In genomic region chr12:11725616-11726015, GRCh38 we compare ENCODE assay signal across 15 cellular contexts.
DNase-seq lines count a peak whose midpoint lies in the region; ATAC-seq and TF ChIP-seq lines count a peak whose summit lies in the region.
"Had no signal": no experiment of that assay in that cellular context is flagged by ENCODE, and none has a peak within 500 bp of the region (broad histone marks: within the 10 kb centered on the region; RNA-seq: fewer than 3 reads in every experiment).

No MANE protein-coding gene starts in this region.

- no peak overlapping the region for H3K4me3 ChIP-seq in BLaER1 treated with 17β-estradiol and CSF1 and Interleukin-3, amounts not matched to agents 10 nM and 100 nM
- H3K4me3 ChIP-seq in body of pancreas, result no peak overlapping the region
- H3K4me3 ChIP-seq: dorsolateral prefrontal cortex had no signal

- no peaks in the 10 kb centered on the region for H3K27me3 Mint-ChIP-seq in nephron (ENCODE audit: low read depth)
- H3K27me3 Mint-ChIP-seq: activated CD4-positive, alpha-beta T cell treated with anti-CD3 and anti-CD28 coated beads, Interleukin-2, amount 10 ng/mL, durations not matched to agents 7 days and 5 days had no signal

- H3K36me3 ChIP-seq in BLaER1 treated with 17β-estradiol and CSF1 and Interleukin-3, amounts not matched to agents 10 nM and 100 nM, result peaks cover 12 to 81% (median 50%) of the 10 kb centered on the region in 11 experiments; a peak in 19 of 22 replicates
- H3K36me3 ChIP-seq in body of pancreas (replicated peaks in 1 of 2; ENCODE audit: insufficient read depth in 1 of 2, low read depth in 2 of 2), result no peaks in the 10 kb centered on the region

- H3K27ac ChIP-seq in BLaER1 treated with 17β-estradiol and CSF1 and Interleukin-3, amounts not matched to agents 10 nM and 100 nM, result peak overlapping the region in 9 of 11 experiments; percentile 6 to 51 (median 36); a peak in 10 of 22 replicates
- peak overlapping the region in 3 of 4 donors; percentile 67 to 71 (median 70) for H3K27ac ChIP-seq in body of pancreas

- H3K4me3 Mint-ChIP-seq in nephron, result no peak overlapping the region
- H3K4me3 Mint-ChIP-seq: activated CD4-positive, alpha-beta T cell treated with anti-CD3 and anti-CD28 coated beads, Interleukin-2, amount 10 ng/mL, durations not matched to agents 7 days and 5 days; activated T-cell treated with anti-CD3 and anti-CD28 coated beads, Interleukin-2, amount 50 U/mL, for 4 hours had no signal

- peaks cover 12 to 91% (median 47%) of the 10 kb centered on the region in 11 experiments; a peak in 20 of 22 replicates for H4K20me1 ChIP-seq in BLaER1 treated with 17β-estradiol and CSF1 and Interleukin-3, amounts not matched to agents 10 nM and 100 nM

- no peak for DNase-seq in body of pancreas
- no peak for DNase-seq in NCI-H2227 (lab: John Stamatoyannopoulos, UW; ENCODE audit: unreplicated experiment)
- no peak for DNase-seq in NCI-H446 treated with DMSO at 0.1 percent for 48 hours (lab: John Stamatoyannopoulos, UW)
- DNase-seq: activated CD4-positive, alpha-beta T cell treated with anti-CD3 and anti-CD28 coated beads, Interleukin-2, amount 10 ng/mL, durations not matched to agents 7 days and 5 days; activated T-cell treated with anti-CD3 and anti-CD28 coated beads, Interleukin-2, amount 50 U/mL, for 4 hours; amygdala; dorsolateral prefrontal cortex; left ventricle myocardium superior; NCI-H187 treated with DMSO at 0.1 percent for 48 hours; NCI-H774 had no signal

- no peaks in the 10 kb centered on the region for H3K36me3 Mint-ChIP-seq in nephron (ENCODE audit: low read depth)

- no peaks in the 10 kb centered on the region for H3K9me3 Mint-ChIP-seq in nephron

- TF ChIP-seq CTCF in body of pancreas (IDR thresholded peaks at IDR 0.05) (no peak), nephron (IDR thresholded peaks at IDR 0.05; ENCODE audit: unreplicated experiment in 3 of 3) (no peak)

- H3K27ac Mint-ChIP-seq in nephron, result peak overlapping the region in 2 of 3 experiments; percentile 43 to 88
- H3K27ac Mint-ChIP-seq: activated CD4-positive, alpha-beta T cell treated with anti-CD3 and anti-CD28 coated beads, Interleukin-2, amount 10 ng/mL, durations not matched to agents 7 days and 5 days had no signal

- H3K27me3 ChIP-seq in BLaER1 treated with 17β-estradiol and CSF1 and Interleukin-3, amounts not matched to agents 10 nM and 100 nM, result no peaks in the 10 kb centered on the region
- H3K27me3 ChIP-seq in body of pancreas, result no peaks in the 10 kb centered on the region
- H3K27me3 ChIP-seq: dorsolateral prefrontal cortex had no signal

- WGBS in body of pancreas, 2 donors, result 78 to 98% methylated on average over 8 of the region's 8 CpGs

- peaks cover 6 to 34% (median 21%) of the 10 kb centered on the region in 11 experiments; a peak in 19 of 22 replicates for H3K9me3 ChIP-seq in BLaER1 treated with 17β-estradiol and CSF1 and Interleukin-3, amounts not matched to agents 10 nM and 100 nM (replicated peaks in 1 of 11)
- no peaks in the 10 kb centered on the region for H3K9me3 ChIP-seq in body of pancreas

- ATAC-seq in body of pancreas (no peak), HG03139 (IDR thresholded peaks at IDR 0.05; ENCODE audit: unreplicated experiment) (no peak), GM19467 (IDR thresholded peaks at IDR 0.05; ENCODE audit: unreplicated experiment) (no peak)
- ATAC-seq: activated T-cell treated with anti-CD3 and anti-CD28 coated beads, Interleukin-2, amount 50 U/mL, for 4 hours had no signal

- peaks cover 69 to 100% (median 79%) of the 10 kb centered on the region in 10 experiments for H3K4me1 ChIP-seq in BLaER1 treated with 17β-estradiol and CSF1 and Interleukin-3, amounts not matched to agents 10 nM and 100 nM
- peaks cover 89% of the 10 kb centered on the region for H3K4me1 ChIP-seq in body of pancreas

- H3K4me2 ChIP-seq in BLaER1 treated with 17β-estradiol and CSF1 and Interleukin-3, amounts not matched to agents 10 nM and 100 nM, result peak overlapping the region; percentile 56 to 84 (median 70)

- peaks cover 47% of the 10 kb centered on the region for H3K4me1 Mint-ChIP-seq in nephron

- no peak overlapping the region for H3K9ac ChIP-seq in BLaER1 treated with 17β-estradiol and CSF1 and Interleukin-3, amounts not matched to agents 10 nM and 100 nM

- intact Hi-C loops in body of pancreas (cut with DNase I), result no loop called here

- TF ChIP-seq POLR2A in GM19099 (IDR thresholded peaks at IDR 0.05; ENCODE audit: extremely low read depth, insufficient read length, low read depth) (peak; percentile 12), body of pancreas (IDR thresholded peaks at IDR 0.05) (no peak)
